8 cellular contexts compared by ENCODE assay signal in the genomic region with DNA sequence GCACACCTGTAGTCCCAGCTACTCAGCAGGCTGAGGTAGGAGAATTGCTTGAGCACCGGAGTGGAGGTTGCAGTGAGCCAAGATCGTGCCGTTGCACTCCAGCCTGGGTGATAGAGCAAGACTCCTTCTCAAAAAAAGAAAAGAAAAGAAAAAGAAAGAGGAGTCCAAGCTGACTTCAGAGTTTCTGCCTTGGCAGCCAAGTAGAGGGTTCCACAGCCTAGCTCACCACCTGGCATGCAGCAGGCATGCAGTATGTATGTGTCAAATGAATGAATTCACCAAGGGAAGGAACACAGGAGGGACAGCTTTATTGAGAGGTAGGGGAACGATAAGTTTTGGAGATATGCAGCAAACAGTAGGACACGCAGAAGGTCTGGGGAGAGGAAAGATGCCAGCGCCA.
"Had no signal": no experiment of that assay in that cellular context is flagged by ENCODE, and none has a peak within 500 bp of the region (broad histone marks: within the 10 kb centered on the region; RNA-seq: fewer than 3 reads in every experiment).

No MANE protein-coding gene starts in this region.

- H3K4me1 ChIP-seq: HAP-1 had no signal

- DNase-seq: GM23248, GOT3, H7, HFFc6, IMR-90 had no signal

- H3K9me3 ChIP-seq: HAP-1 had no signal

- H3K4me3 ChIP-seq: GM23248, HAP-1, K562 had no signal

- H3K4me3 Mint-ChIP-seq: HFFc6 had no signal

- H3K27ac ChIP-seq: GM23248 had no signal

- H3K36me3 ChIP-seq: HAP-1 had no signal

- ATAC-seq: HCT116, K562 had no signal
